Comparison of ENCODE assay signal across 12 cellular contexts in the genomic region with DNA sequence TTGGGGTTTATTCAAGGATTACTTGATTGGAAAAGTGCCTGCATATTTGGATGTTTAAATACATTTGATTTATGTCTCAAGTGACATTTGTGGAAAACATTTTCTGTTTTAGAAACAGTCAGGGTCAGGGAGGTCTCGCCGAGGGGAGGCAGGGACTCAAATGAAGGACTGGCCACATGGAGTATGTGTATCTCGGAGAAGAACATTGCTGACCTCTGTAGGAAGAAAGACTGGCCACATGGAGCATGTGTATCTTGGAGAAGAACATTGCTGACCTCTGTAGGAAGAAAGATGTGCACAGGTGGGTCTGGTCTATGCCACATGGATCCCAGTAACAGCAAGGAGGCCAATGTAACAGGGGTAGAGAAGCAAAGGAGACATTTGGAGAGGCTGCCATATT.
A peak's percentile ranks its signal among the peaks of the same experiment; 100 is the strongest.
DNase-seq lines count a peak whose midpoint lies in the region; ATAC-seq and TF ChIP-seq lines count a peak whose summit lies in the region.
"Had no signal": no experiment of that assay in that cellular context is flagged by ENCODE, and none has a peak within 500 bp of the region (broad histone marks: within the 10 kb centered on the region; RNA-seq: fewer than 3 reads in every experiment).

No MANE protein-coding gene starts in this region.

- no peaks in the 10 kb centered on the region for H3K27me3 ChIP-seq in thoracic aorta (replicated peaks; ENCODE audit: insufficient read depth)

- TF ChIP-seq CTCF in fibroblast of villous mesenchyme (IDR thresholded peaks at IDR 0.05; ENCODE audit: insufficient read depth, low read depth, low read length) (no peak), thoracic aorta (IDR thresholded peaks at IDR 0.05) (no peak)

- H3K4me3 ChIP-seq in fibroblast of villous mesenchyme (ENCODE audit: low read depth, low read length) = no peak overlapping the region
- no peak overlapping the region for H3K4me3 ChIP-seq in thoracic aorta

- no peak overlapping the region for H3K27ac ChIP-seq in thoracic aorta

- H3K4me1 ChIP-seq in thoracic aorta (ENCODE audit: control insufficient read depth in 1 of 2, low read depth in 2 of 2) = peaks cover 0 to 12% of the 10 kb centered on the region in 2 donors

- H3K36me3 ChIP-seq in thoracic aorta = no peaks in the 10 kb centered on the region

- ATAC-seq in thoracic aorta (ENCODE audit: insufficient number of reproducible peaks, low FRiP score, low read depth) (peak; percentile 100), GM21526 (IDR thresholded peaks at IDR 0.05; ENCODE audit: low FRiP score, unreplicated experiment) (no peak)
- ATAC-seq: stimulated activated naive CD8-positive, alpha-beta T cell treated with anti-CD3 and anti-CD28 coated beads, Interleukin-15, amount 100 ng/mL, for 72 hours had no signal

- DNase-seq in DMS53 (lab: John Stamatoyannopoulos, UW) (peak; percentile 8), DMS53 treated with DMSO at 0.1 percent for 48 hours (lab: John Stamatoyannopoulos, UW; ENCODE audit: unreplicated experiment) (no peak), SHP77 treated with DMSO at 0.1 percent for 48 hours (lab: John Stamatoyannopoulos, UW) (peak; percentile 63), fibroblast of villous mesenchyme (ENCODE audit: low read depth) (peak; percentile 8), thoracic aorta (ENCODE audit: low spot score) (no peak)
- DNase-seq in activated naive CD4-positive, alpha-beta T cell treated with anti-CD3 and anti-CD28 coated beads, Interleukin-2, amount 50 U/mL, for 16 hours = no peak
- no peak for DNase-seq in effector CD4-positive, alpha-beta T cell
- DNase-seq: 8988T; activated CD4-positive, alpha-beta T cell treated with anti-CD3 and anti-CD28 coated beads for 1 hour; activated effector memory CD4-positive, alpha-beta T cell treated with Interleukin-2 at 50 U/mL for 16 hours; stimulated activated naive CD8-positive, alpha-beta T cell treated with anti-CD3 and anti-CD28 coated beads, Interleukin-15, amount 100 ng/mL, for 72 hours had no signal

- H3K9me3 ChIP-seq in thoracic aorta = no peaks in the 10 kb centered on the region

Comparison
In these comparisons a context has a peak if more than half of its experiments do, and no peak if none do; other contexts are left out.
1. DNase-seq: peak in DMS53 (single experiment), SHP77 treated with DMSO at 0.1 percent for 48 hours (single experiment) and fibroblast of villous mesenchyme (single experiment); none in DMS53 treated with DMSO at 0.1 percent for 48 hours (single experiment), thoracic aorta (single experiment), activated naive CD4-positive, alpha-beta T cell treated with anti-CD3 and anti-CD28 coated beads, Interleukin-2, amount 50 U/mL, for 16 hours (single experiment) and effector CD4-positive, alpha-beta T cell (single experiment).